Comparison of ENCODE assay signal across 27 cellular contexts in the genomic region with DNA sequence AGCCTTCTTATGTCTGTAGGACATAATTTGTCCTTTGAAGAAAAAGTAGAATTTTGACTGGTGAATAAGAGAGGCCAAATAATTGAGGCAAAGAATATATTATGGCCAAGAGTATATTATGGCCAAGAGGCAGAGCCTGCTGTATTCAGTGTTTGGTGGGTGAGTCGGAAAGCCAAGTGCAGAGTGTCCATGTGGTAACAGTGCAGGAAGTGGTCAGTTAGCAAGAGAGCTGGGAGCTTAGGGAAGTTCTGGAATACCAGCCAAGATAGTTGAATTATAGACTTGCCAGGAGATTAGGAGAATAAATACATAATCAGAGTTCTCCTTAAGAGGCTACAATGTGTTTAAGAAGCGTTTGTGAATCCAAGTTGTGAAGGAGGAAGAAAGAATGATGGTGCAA.
DNase-seq lines count a peak whose midpoint lies in the region; ATAC-seq lines count a peak whose summit lies in the region.
"Had no signal": no experiment of that assay in that cellular context is flagged by ENCODE, and none has a peak within 500 bp of the region (broad histone marks: within the 10 kb centered on the region; RNA-seq: fewer than 3 reads in every experiment).

No MANE protein-coding gene starts in this region.

- ATAC-seq in HG03565 (IDR thresholded peaks at IDR 0.05; ENCODE audit: unreplicated experiment), result no peak
- ATAC-seq in activated naive CD4-positive, alpha-beta T cell treated with anti-CD3 and anti-CD28 coated beads, Interleukin-2, amount 50 U/mL, for 72 hours, result no peak
- ATAC-seq: activated CD8-positive, alpha-beta T cell treated with anti-CD3 and anti-CD28 coated beads for 36 hours; gastrocnemius medialis; HCT116 had no signal

- H3K4me3 ChIP-seq in GM23248, result no peak overlapping the region
- H3K4me3 ChIP-seq: dorsolateral prefrontal cortex, gastrocnemius medialis, spleen, tibial nerve had no signal

- H3K79me2 ChIP-seq in GM23248 (ENCODE audit: insufficient read depth), result no peaks in the 10 kb centered on the region

- no peaks in the 10 kb centered on the region for H4K20me1 ChIP-seq in GM23248 (ENCODE audit: insufficient read depth)

- H3K36me3 ChIP-seq in GM23248 (ENCODE audit: low read depth), result no peaks in the 10 kb centered on the region
- H3K36me3 ChIP-seq: gastrocnemius medialis, spleen, tibial nerve had no signal

- H3K36me3 Mint-ChIP-seq in activated naive CD4-positive, alpha-beta T cell treated with anti-CD3 and anti-CD28 coated beads, Interleukin-2, amount 50 U/mL, for 72 hours, result no peaks in the 10 kb centered on the region

- H3K4me1 ChIP-seq in GM23248 (ENCODE audit: insufficient read depth), result 0 out of 2 replicates have a peak, but pooled peaks cover 3% of the 10 kb centered on the region
- H3K4me1 ChIP-seq: gastrocnemius medialis, tibial nerve had no signal

- H3K27ac Mint-ChIP-seq in activated naive CD4-positive, alpha-beta T cell treated with anti-CD3 and anti-CD28 coated beads, Interleukin-2, amount 50 U/mL, for 72 hours, result no peak overlapping the region
- H3K27ac Mint-ChIP-seq: activated CD8-positive, alpha-beta T cell treated with anti-CD3 and anti-CD28 coated beads for 36 hours; naive B cell had no signal

- H2AFZ ChIP-seq in GM23248, result no peak overlapping the region

- no peaks in the 10 kb centered on the region for H3K9me2 ChIP-seq in GM23248 (ENCODE audit: insufficient read depth)

- H3K4me2 ChIP-seq in GM23248 (ENCODE audit: unreplicated experiment), result no peak overlapping the region

- H3K27ac ChIP-seq in GM23248, result no peak overlapping the region
- H3K27ac ChIP-seq: dorsolateral prefrontal cortex, gastrocnemius medialis, spleen, tibial nerve had no signal

- H3K9ac ChIP-seq in GM23248, result no peak overlapping the region

- 68 to 72% methylated on average over 2 of the region's 2 CpGs for WGBS in GM23248 (ENCODE audit: low coverage in 1 of 2, low lambda C conversion rate in 2 of 2, missing lambda C conversion rate in 2 of 2), 2 experiments

- no peaks in the 10 kb centered on the region for H3K9me3 ChIP-seq in GM23248 (ENCODE audit: low read depth)
- H3K9me3 ChIP-seq: gastrocnemius medialis had no signal

- no peaks in the 10 kb centered on the region for H3F3A ChIP-seq in GM23248 (ENCODE audit: insufficient read depth)

- peaks cover 4 to 14% of the 10 kb centered on the region in 2 donors for H3K9me3 Mint-ChIP-seq in activated naive CD4-positive, alpha-beta T cell treated with anti-CD3 and anti-CD28 coated beads, Interleukin-2, amount 50 U/mL, for 72 hours

- in situ Hi-C loops in ACHN (cut with HindIII; ENCODE audit: low pct_ligation_motif_present, low pct_unique_long_range_greater_than_20kb, low sequenced_read_pairs), result no loop called here
- in situ Hi-C loops in GM23248 (cut with MboI), result no loop called here

- no peaks in the 10 kb centered on the region for H3K27me3 ChIP-seq in GM23248 (replicated peaks; ENCODE audit: insufficient read depth)
- H3K27me3 ChIP-seq: gastrocnemius medialis, tibial nerve had no signal

- DNase-seq in ACHN (peak; percentile 4), GM23248 (peak; percentile 58), amniotic epithelial cell (ENCODE audit: low read depth) (peak; percentile 41), foreskin melanocyte (peak; percentile 32), C1 segment of cervical spinal cord (lab: John Stamatoyannopoulos, UW) (no peak), NCI-H187 (lab: John Stamatoyannopoulos, UW) (no peak)
- DNase-seq in activated naive CD4-positive, alpha-beta T cell treated with anti-CD3 and anti-CD28 coated beads, Interleukin-2, amount 50 U/mL, for 72 hours (ENCODE audit: low spot score in 2 of 2), result no peak
- DNase-seq: activated CD4-positive, CD25-positive, alpha-beta regulatory T cell treated with anti-CD3 and anti-CD28 coated beads, Interleukin-2, amount 50 U/mL, for 72 hours; activated CD8-positive, alpha-beta T cell treated with anti-CD3 and anti-CD28 coated beads for 36 hours; activated gamma-delta T cell; amygdala; dorsolateral prefrontal cortex; gastrocnemius medialis; GDM1; KG1; kidney; mesenchymal stem cell; naive B cell; NCI-H1694 treated with DMSO at 0.1 percent for 48 hours; NCI-H748 treated with DMSO at 0.1 percent for 48 hours; occipital lobe; spleen; stimulated activated CD4-positive, alpha-beta T cell treated with anti-CD3 and anti-CD28 coated beads, Interleukin-4, amount 100 ng/mL, for 24 hours; stimulated activated naive CD4-positive, alpha-beta T cell treated with Interleukin-2 at 50 U/mL for 16 hours had no signal

Comparison
In these comparisons a context has a peak if more than half of its experiments do, and no peak if none do; other contexts are left out.
1. DNase-seq: peak in ACHN (single experiment), GM23248 (single experiment), amniotic epithelial cell (single experiment) and foreskin melanocyte (single experiment); none in C1 segment of cervical spinal cord (0 of 14), activated naive CD4-positive, alpha-beta T cell treated with anti-CD3 and anti-CD28 coated beads, Interleukin-2, amount 50 U/mL, for 72 hours (0 of 2) and NCI-H187 (0 of 2).